8 cellular contexts compared by ENCODE assay signal in genomic region chr22:26330971-26331625, GRCh38.
DNase-seq lines count a peak whose midpoint lies in the region; ATAC-seq and TF ChIP-seq lines count a peak whose summit lies in the region.

No MANE protein-coding gene starts in this region.

- H3K9me3 ChIP-seq in CD4-positive, alpha-beta memory T cell (ENCODE audit: control insufficient read depth in 1 of 2, low read length in 2 of 2), result no peaks in the 10 kb centered on the region
- no peaks in the 10 kb centered on the region for H3K9me3 ChIP-seq in esophagus squamous epithelium

- H3K4me3 ChIP-seq in CD4-positive, alpha-beta memory T cell (ENCODE audit: low read length in 2 of 2), result no peak overlapping the region
- no peak overlapping the region for H3K4me3 ChIP-seq in esophagus squamous epithelium

- H3K27ac Mint-ChIP-seq in CD4-positive, alpha-beta memory T cell, result no peak overlapping the region
- H3K27ac Mint-ChIP-seq in natural killer cell, result no peak overlapping the region

- H3K9me3 Mint-ChIP-seq in CD4-positive, alpha-beta memory T cell, result no peaks in the 10 kb centered on the region
- H3K9me3 Mint-ChIP-seq in natural killer cell, result no peaks in the 10 kb centered on the region

- POLR2A ChIA-PET in CD4-positive, alpha-beta memory T cell (lab: Charles Lee; ENCODE audit: partially characterized antibody), result no interaction called here

- TF ChIP-seq POLR2A in esophagus squamous epithelium (IDR thresholded peaks at IDR 0.05), result no peak

- peaks cover 0 to 2% (median 0%) of the 10 kb centered on the region in 4 donors for H3K4me1 Mint-ChIP-seq in CD4-positive, alpha-beta memory T cell
- H3K4me1 Mint-ChIP-seq in natural killer cell, result no peaks in the 10 kb centered on the region

- intact Hi-C loops in CD4-positive, alpha-beta memory T cell (cut with micrococcal nuclease), result loop anchor here (2.0 to 5.0 kb wide), 2 partner anchors 559 to 868 kb away; no protein-coding TSS in a partner anchor
- intact Hi-C loops in esophagus squamous epithelium (cut with DNase I), result no loop called here
- intact Hi-C loops in natural killer cell (cut with micrococcal nuclease), result loop anchor here (2.0 to 5.0 kb wide), 2 partner anchors 882 to 969 kb away; no protein-coding TSS in a partner anchor

- no peaks in the 10 kb centered on the region for H3K4me1 ChIP-seq in CD4-positive, alpha-beta memory T cell (ENCODE audit: insufficient read depth, low read length)
- no peaks in the 10 kb centered on the region for H3K4me1 ChIP-seq in esophagus squamous epithelium

- CTCF ChIA-PET in CD4-positive, alpha-beta memory T cell (lab: Charles Lee; ENCODE audit: partially characterized antibody), result interaction anchor here (0.6 to 2.1 kb wide), 11 partner anchors 7 to 1096 kb away, joined by 3 to 14 read pairs (median 3); no protein-coding TSS in a partner anchor

- peak; percentile 35 to 54 (median 44) for DNase-seq in CD4-positive, alpha-beta memory T cell
- DNase-seq in HT-29 (ENCODE audit: low spot score) (peak; percentile 51), NOMO-1 treated with DMSO at 0.1 percent for 48 hours (lab: John Stamatoyannopoulos, UW; ENCODE audit: unreplicated experiment) (peak; percentile 29), activated T-cell treated with anti-CD3 and anti-CD28 coated beads for 24 hours (ENCODE audit: low read depth) (peak; percentile 37), esophagus squamous epithelium (lab: John Stamatoyannopoulos, UW) (no peak), natural killer cell (no peak), substantia nigra (lab: John Stamatoyannopoulos, UW) (peak in 29 of 49 donors; percentile 7 to 67 (median 24))

- no peaks in the 10 kb centered on the region for H3K27me3 ChIP-seq in CD4-positive, alpha-beta memory T cell (ENCODE audit: insufficient read depth, low read length)
- H3K27me3 ChIP-seq in esophagus squamous epithelium, result peaks cover 0 to 47% (median 0%) of the 10 kb centered on the region in 4 donors

- ATAC-seq in natural killer cell (peak; percentile 58 to 87 (median 67)), HG02678 (IDR thresholded peaks at IDR 0.05; ENCODE audit: unreplicated experiment) (no peak)

- 28% methylated on average over 4 of the region's 4 CpGs for WGBS in esophagus squamous epithelium, 2 donors

- H3K36me3 Mint-ChIP-seq in CD4-positive, alpha-beta memory T cell, result no peaks in the 10 kb centered on the region
- H3K36me3 Mint-ChIP-seq in natural killer cell, result no peaks in the 10 kb centered on the region

- H3K4me3 Mint-ChIP-seq in CD4-positive, alpha-beta memory T cell, result no peak overlapping the region
- no peak overlapping the region for H3K4me3 Mint-ChIP-seq in natural killer cell

- H3K27me3 Mint-ChIP-seq in CD4-positive, alpha-beta memory T cell, result peaks cover 13 to 24% of the 10 kb centered on the region in 2 donors
- H3K27me3 Mint-ChIP-seq in natural killer cell (ENCODE audit: low read depth in 2 of 2), result peaks cover 15 to 28% of the 10 kb centered on the region in 2 donors

- TF ChIP-seq CTCF in esophagus squamous epithelium (IDR thresholded peaks at IDR 0.05) (peak; percentile 31 to 85 (median 76)), natural killer cell (IDR thresholded peaks at IDR 0.05) (peak; percentile 69)

- no peaks in the 10 kb centered on the region for H3K36me3 ChIP-seq in CD4-positive, alpha-beta memory T cell (ENCODE audit: insufficient read depth, low read length)
- H3K36me3 ChIP-seq in esophagus squamous epithelium, result no peaks in the 10 kb centered on the region

- H3K27ac ChIP-seq in CD4-positive, alpha-beta memory T cell (ENCODE audit: low read depth, low read length), result no peak overlapping the region
- H3K27ac ChIP-seq in esophagus squamous epithelium (no peak overlapping the region), substantia nigra (ENCODE audit: low read depth, low read length, poor library complexity, severe bottlenecking) (no peak overlapping the region)

Comparison
In these comparisons a context has a peak if more than half of its experiments do, and no peak if none do; other contexts are left out.
1. DNase-seq: peak in CD4-positive, alpha-beta memory T cell (5 of 5), HT-29 (single experiment), NOMO-1 treated with DMSO at 0.1 percent for 48 hours (single experiment), activated T-cell treated with anti-CD3 and anti-CD28 coated beads for 24 hours (single experiment) and substantia nigra (29 of 49); none in esophagus squamous epithelium (single experiment) and natural killer cell (single experiment).